ENCODE assay signal across 9 cellular contexts in genomic region chr2:24824966-24825882, GRCh38.
DNase-seq lines count a peak whose midpoint lies in the region; ATAC-seq and TF ChIP-seq lines count a peak whose summit lies in the region.
"Had no signal": no experiment of that assay in that cellular context is flagged by ENCODE, and none has a peak within 500 bp of the region (broad histone marks: within the 10 kb centered on the region; RNA-seq: fewer than 3 reads in every experiment).

No MANE protein-coding gene starts in this region.

- no peak for ATAC-seq in GM18505 (IDR thresholded peaks at IDR 0.05; ENCODE audit: unreplicated experiment)
- no peak for ATAC-seq in HG03571 (IDR thresholded peaks at IDR 0.05; ENCODE audit: unreplicated experiment)
- ATAC-seq in HG03097 (IDR thresholded peaks at IDR 0.05; ENCODE audit: low FRiP score, unreplicated experiment) = no peak
- ATAC-seq: naive thymus-derived CD4-positive, alpha-beta T cell had no signal

- DNase-seq in SHP77 treated with DMSO at 0.1 percent for 48 hours (lab: John Stamatoyannopoulos, UW) (peak; percentile 1), SHP77 (lab: John Stamatoyannopoulos, UW) (no peak), NB4 (ENCODE audit: low read depth) (peak; percentile 55), cardiac fibroblast (ENCODE audit: low read depth in 2 of 2) (peak in 1 of 2 donors; percentile 36), retinal pigment epithelial cell (ENCODE audit: low read depth) (no peak)

- H3K4me3 ChIP-seq in NB4 (ENCODE audit: low read depth, low read length) (no peak overlapping the region), cardiac fibroblast (replicated peaks in 1 of 2; ENCODE audit: low read depth in 2 of 2, low read length in 2 of 2) (no peak overlapping the region), retinal pigment epithelial cell (ENCODE audit: low read length) (no peak overlapping the region)

- TF ChIP-seq POLR2A in NB4 (IDR thresholded peaks at IDR 0.05; ENCODE audit: extremely low read depth, insufficient read length) (no peak), GM18505 (IDR thresholded peaks at IDR 0.05; ENCODE audit: borderline replicate concordance, extremely low read depth, insufficient read depth, insufficient read length) (no peak)

- TF ChIP-seq CTCF in NB4 (IDR thresholded peaks at IDR 0.05; ENCODE audit: low read depth, low read length) = peak; percentile 83
- TF ChIP-seq CTCF in cardiac fibroblast (IDR thresholded peaks at IDR 0.05; ENCODE audit: low read depth, low read length) = peak; percentile 62
- peak; percentile 60 for TF ChIP-seq CTCF in retinal pigment epithelial cell (conservative IDR thresholded peaks at IDR 0.05; ENCODE audit: low read depth, low read length)

Comparison
In these comparisons a context has a peak if more than half of its experiments do, and no peak if none do; other contexts are left out.
1. DNase-seq: peak in SHP77 treated with DMSO at 0.1 percent for 48 hours (single experiment) and NB4 (single experiment); none in SHP77 (0 of 2) and retinal pigment epithelial cell (single experiment).
2. Peak in every context shown above with its lines, with median percentiles within 50 percentile points of each other: CTCF ChIP-seq.